Comparison of ENCODE assay signal across 29 cellular contexts in the genomic region with DNA sequence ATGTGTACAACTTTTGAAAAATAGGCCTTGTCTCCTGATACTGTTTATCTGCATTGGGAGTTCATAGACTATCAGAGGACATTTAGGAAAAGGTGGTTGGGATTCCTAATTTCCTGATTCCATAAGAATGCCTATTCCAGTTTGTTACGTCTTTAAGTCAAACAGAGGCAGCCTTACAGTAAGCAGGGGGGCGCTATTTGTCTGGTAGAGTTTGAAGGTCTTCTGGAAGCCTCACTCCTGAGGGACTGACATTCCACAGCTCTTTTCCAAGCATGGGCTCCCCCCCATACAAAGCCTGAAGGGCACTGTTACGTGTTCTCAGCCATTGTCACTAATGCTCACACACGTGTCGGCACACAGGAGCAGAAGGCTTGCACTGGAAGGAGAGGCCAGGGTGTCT.
"Had no signal": no experiment of that assay in that cellular context is flagged by ENCODE, and none has a peak within 500 bp of the region (broad histone marks: within the 10 kb centered on the region; RNA-seq: fewer than 3 reads in every experiment).

No MANE protein-coding gene starts in this region.

- H3K27ac ChIP-seq: left lung, pancreas, prostate gland, skin epidermis, stomach, testis, thyroid gland, transverse colon, upper lobe of left lung, vagina had no signal

- H3K4me3 ChIP-seq: left lung, lung, mucosa of descending colon, pancreas, prostate gland, skin epidermis, stomach, testis, thyroid gland, transverse colon, upper lobe of left lung, vagina had no signal

- H3K4me1 Mint-ChIP-seq: stimulated activated naive B cell treated with anti-CD40 and anti-IgM and Interleukin-4, amounts not matched to agents 10 μg/mL and 1 μg/mL and 100 μg/mL, for 72 hours had no signal

- FAIRE-seq: keratinocyte, pancreas had no signal

- H3K9me3 Mint-ChIP-seq: naive thymus-derived CD4-positive, alpha-beta T cell; natural killer cell treated with Interleukin-12 subunit alpha and Interleukin-12 subunit beta and Interleukin-15 and Interleukin-18, amount 100 ng/mL, for 72 hours; stimulated activated naive B cell treated with anti-CD40 and anti-IgM and Interleukin-4, amounts not matched to agents 10 μg/mL and 1 μg/mL and 100 μg/mL, for 72 hours had no signal

- H3K36me3 ChIP-seq: left lung, pancreas, prostate gland, stomach, thyroid gland, transverse colon, upper lobe of left lung, vagina had no signal

- H3K4me3 Mint-ChIP-seq: naive thymus-derived CD4-positive, alpha-beta T cell; natural killer cell treated with Interleukin-12 subunit alpha and Interleukin-12 subunit beta and Interleukin-15 and Interleukin-18, amount 100 ng/mL, for 72 hours; stimulated activated naive B cell treated with anti-CD40 and anti-IgM and Interleukin-4, amounts not matched to agents 10 μg/mL and 1 μg/mL and 100 μg/mL, for 72 hours had no signal

- H3K27me3 ChIP-seq: left lung, pancreas, stomach, testis, thyroid gland, transverse colon, upper lobe of left lung, vagina had no signal

- H3K36me3 Mint-ChIP-seq: natural killer cell treated with Interleukin-12 subunit alpha and Interleukin-12 subunit beta and Interleukin-15 and Interleukin-18, amount 100 ng/mL, for 72 hours had no signal

- H3K4me1 ChIP-seq: left lung, pancreas, prostate gland, testis, transverse colon, vagina had no signal

- H3K27me3 Mint-ChIP-seq: naive thymus-derived CD4-positive, alpha-beta T cell; natural killer cell treated with Interleukin-12 subunit alpha and Interleukin-12 subunit beta and Interleukin-15 and Interleukin-18, amount 100 ng/mL, for 72 hours; stimulated activated naive B cell treated with anti-CD40 and anti-IgM and Interleukin-4, amounts not matched to agents 10 μg/mL and 1 μg/mL and 100 μg/mL, for 72 hours had no signal

- ATAC-seq: left colon; left lung; mucosa of descending colon; naive thymus-derived CD4-positive, alpha-beta T cell; natural killer cell treated with Interleukin-12 subunit alpha and Interleukin-12 subunit beta and Interleukin-15 and Interleukin-18, amount 100 ng/mL, for 72 hours; pancreas; right cardiac atrium; sciatic nerve; stimulated activated naive B cell treated with anti-CD40 and anti-IgM and Interleukin-4, amounts not matched to agents 10 μg/mL and 1 μg/mL and 100 μg/mL, for 72 hours; stimulated activated naive CD8-positive, alpha-beta T cell treated with anti-CD3 and anti-CD28 coated beads, Interleukin-15, Interleukin-2, amounts not matched to agents 100 U/mL and 50 U/mL, for 24 hours had no signal

- DNase-seq: hippocampal formation; left colon; left lung; midbrain; mucosa of descending colon; naive thymus-derived CD4-positive, alpha-beta T cell; nucleus accumbens; pancreas; posterior cingulate gyrus; retina; right cardiac atrium; stimulated activated CD4-positive, alpha-beta T cell treated with anti-CD3 and anti-CD28 coated beads, Interleukin-12 subunit alpha, Interleukin-12 subunit beta, amount 100 ng/mL, for 4 hours; stimulated activated CD4-positive, alpha-beta T cell treated with anti-CD3 and anti-CD28 coated beads, Interleukin-15, amount 100 ng/mL, for 24 hours; stimulated activated CD4-positive, alpha-beta T cell treated with anti-CD3 and anti-CD28 coated beads, Interleukin-2, amount 100 ng/mL, for 24 hours; stimulated activated CD4-positive, alpha-beta T cell treated with anti-CD3 and anti-CD28 coated beads, Interleukin-4, amount 100 ng/mL, for 1 hour; stimulated activated naive B cell treated with anti-CD40 and anti-IgM and Interleukin-4, amounts not matched to agents 10 μg/mL and 1 μg/mL and 100 μg/mL, for 72 hours; stimulated activated naive CD8-positive, alpha-beta T cell treated with anti-CD3 and anti-CD28 coated beads, Interleukin-15, Interleukin-2, amounts not matched to agents 100 U/mL and 50 U/mL, for 24 hours; stomach; testis; thyroid gland; transverse colon; upper lobe of left lung had no signal

- H3K27ac Mint-ChIP-seq: natural killer cell treated with Interleukin-12 subunit alpha and Interleukin-12 subunit beta and Interleukin-15 and Interleukin-18, amount 100 ng/mL, for 72 hours; stimulated activated naive B cell treated with anti-CD40 and anti-IgM and Interleukin-4, amounts not matched to agents 10 μg/mL and 1 μg/mL and 100 μg/mL, for 72 hours had no signal

- H3K9me3 ChIP-seq: left lung, mucosa of descending colon, pancreas, prostate gland, stomach, testis, thyroid gland, transverse colon, upper lobe of left lung, vagina had no signal
